Comparison of ENCODE assay signal across 8 cellular contexts in the genomic region with DNA sequence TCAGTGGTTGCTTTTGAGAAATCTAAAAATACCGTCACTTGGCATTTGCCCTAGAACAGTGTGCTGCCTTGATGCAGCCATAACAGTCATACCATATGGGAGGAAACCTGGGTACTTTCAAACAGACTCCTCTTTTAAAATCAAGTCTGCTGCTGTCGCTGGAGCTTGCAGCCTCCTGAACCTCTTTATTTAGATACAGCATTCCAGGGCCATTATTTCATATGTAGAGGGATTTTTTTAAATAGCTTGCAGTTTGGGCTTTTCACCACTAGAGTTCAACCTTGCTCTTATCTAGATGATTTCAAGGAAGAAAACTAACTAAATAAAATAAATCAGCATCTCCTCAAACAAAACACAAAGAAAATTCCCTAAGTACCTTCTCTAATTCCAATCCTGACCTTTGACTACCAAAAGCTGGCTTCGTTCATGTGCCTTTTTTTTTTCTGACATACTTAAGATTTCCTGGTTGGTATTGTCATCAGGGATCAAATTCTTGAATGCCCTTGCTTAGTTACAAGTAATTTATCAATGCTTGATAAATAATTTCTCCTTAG.
DNase-seq lines count a peak whose midpoint lies in the region; ATAC-seq and TF ChIP-seq lines count a peak whose summit lies in the region.

No MANE protein-coding gene starts in this region.

- H4K20me1 ChIP-seq in MM.1S (ENCODE audit: insufficient read depth, low read length) = no peaks in the 10 kb centered on the region

- H3K4me1 Mint-ChIP-seq in brain = peaks cover 9% of the 10 kb centered on the region

- intact Hi-C loops in lower lobe of right lung (cut with DNase I) = no loop called here

- no peak for TF ChIP-seq EP300 in gastroesophageal sphincter (IDR thresholded peaks at IDR 0.05)

- DNase-seq in DMS 273 (lab: John Stamatoyannopoulos, UW; ENCODE audit: unreplicated experiment) (peak; percentile 51), DMS 273 treated with DMSO at 0.1 percent for 48 hours (lab: John Stamatoyannopoulos, UW) (no peak), MM.1S (peak; percentile 38), lower lobe of right lung (no peak)

- TF ChIP-seq CTCF in MM.1S (IDR thresholded peaks at IDR 0.05; ENCODE audit: low read length) = peak; percentile 68
- peak; percentile 68 to 80 for TF ChIP-seq CTCF in brain (conservative IDR thresholded peaks at IDR 0.05)
- TF ChIP-seq CTCF in lower lobe of right lung (IDR thresholded peaks at IDR 0.05) = peak; percentile 43
- TF ChIP-seq CTCF in gastroesophageal sphincter (IDR thresholded peaks at IDR 0.05) = peak in 2 of 4 experiments; percentile 32 to 50

- H3K9me3 ChIP-seq in MM.1S (replicated peaks; ENCODE audit: insufficient read depth, low read length) = no peaks in the 10 kb centered on the region
- no peaks in the 10 kb centered on the region for H3K9me3 ChIP-seq in lower lobe of right lung
- H3K9me3 ChIP-seq in gastroesophageal sphincter = no peaks in the 10 kb centered on the region

- H3K4me1 ChIP-seq in MM.1S (ENCODE audit: low read length) (no peaks in the 10 kb centered on the region), lower lobe of right lung (no peaks in the 10 kb centered on the region), gastroesophageal sphincter (no peaks in the 10 kb centered on the region)

- 10 to 11% methylated on average over 3 of the region's 3 CpGs for WGBS in gastroesophageal sphincter (ENCODE audit: low coverage in 1 of 2), 2 donors

- H2AFZ ChIP-seq in MM.1S (ENCODE audit: low read length) = no peak overlapping the region

- H3K27me3 Mint-ChIP-seq in brain = peaks cover 14% of the 10 kb centered on the region

- no peak overlapping the region for H3K4me3 Mint-ChIP-seq in brain

- no peaks in the 10 kb centered on the region for H3K9me2 ChIP-seq in MM.1S (replicated peaks; ENCODE audit: insufficient read depth, low read length)

- no peaks in the 10 kb centered on the region for H3K36me3 Mint-ChIP-seq in brain

- H3K9ac ChIP-seq in MM.1S (ENCODE audit: low read length) = no peak overlapping the region

- H3K36me3 ChIP-seq in MM.1S (replicated peaks; ENCODE audit: insufficient read depth, low read length) = no peaks in the 10 kb centered on the region
- no peaks in the 10 kb centered on the region for H3K36me3 ChIP-seq in lower lobe of right lung
- no peaks in the 10 kb centered on the region for H3K36me3 ChIP-seq in gastroesophageal sphincter

- peak overlapping the region in 3 of 5 experiments; percentile 7 to 28 (median 18) for H3K27ac Mint-ChIP-seq in brain

- no peak overlapping the region for H3K4me3 ChIP-seq in MM.1S (ENCODE audit: low read length)
- H3K4me3 ChIP-seq in lower lobe of right lung = no peak overlapping the region
- no peak overlapping the region for H3K4me3 ChIP-seq in gastroesophageal sphincter

- no peak overlapping the region for H3K4me2 ChIP-seq in MM.1S (ENCODE audit: low read depth, low read length)

- peaks cover 0 to 6% (median 0%) of the 10 kb centered on the region in 5 experiments for H3K9me3 Mint-ChIP-seq in brain

- no peak overlapping the region for H3K27ac ChIP-seq in MM.1S (ENCODE audit: low read length)
- no peak overlapping the region for H3K27ac ChIP-seq in lower lobe of right lung
- H3K27ac ChIP-seq in gastroesophageal sphincter = no peak overlapping the region

- H3K27me3 ChIP-seq in MM.1S (replicated peaks; ENCODE audit: insufficient read depth, low read length) (no peaks in the 10 kb centered on the region), lower lobe of right lung (ENCODE audit: low read depth) (no peaks in the 10 kb centered on the region), gastroesophageal sphincter (peaks cover 9% of the 10 kb centered on the region)

- no peak for TF ChIP-seq POLR2A in gastroesophageal sphincter (IDR thresholded peaks at IDR 0.05)

- H3K79me2 ChIP-seq in MM.1S (ENCODE audit: low read length) = no peaks in the 10 kb centered on the region

- H3F3A ChIP-seq in MM.1S (ENCODE audit: insufficient read depth, low read length) = no peaks in the 10 kb centered on the region

- ATAC-seq in lower lobe of right lung (no peak), gastroesophageal sphincter (no peak), GM18511 (IDR thresholded peaks at IDR 0.05; ENCODE audit: unreplicated experiment) (no peak), HG03095 (IDR thresholded peaks at IDR 0.05; ENCODE audit: unreplicated experiment) (no peak)

Comparison
In these comparisons a context has a peak if more than half of its experiments do, and no peak if none do; other contexts are left out.
1. DNase-seq: peak in DMS 273 (single experiment) and MM.1S (single experiment); none in DMS 273 treated with DMSO at 0.1 percent for 48 hours (single experiment) and lower lobe of right lung (single experiment).